ENCODE assay signal across 21 cellular contexts in genomic region chr16:15608398-15609285, GRCh38. TPM values are rescaled to one million over a fixed set of nuclear protein-coding genes. Genes with fewer than 3 reads are reported as not detected.
A peak's percentile ranks its signal among the peaks of the same experiment; 100 is the strongest.
DNase-seq lines count a peak whose midpoint lies in the region; ATAC-seq and TF ChIP-seq lines count a peak whose summit lies in the region.
"Had no signal": no experiment of that assay in that cellular context is flagged by ENCODE, and none has a peak within 500 bp of the region (broad histone marks: within the 10 kb centered on the region; RNA-seq: fewer than 3 reads in every experiment).

No MANE protein-coding gene starts in this region.

- peaks cover 0 to 27% of the 10 kb centered on the region in 2 experiments; a peak in 2 of 4 replicates for H3K79me1 ChIP-seq in IMR-90 (ENCODE audit: low read depth in 1 of 2, low read length in 2 of 2)

- no peak overlapping the region for H2BK20ac ChIP-seq in IMR-90 (ENCODE audit: low read depth, low read length)

- no peak overlapping the region for H2AK9ac ChIP-seq in IMR-90 (replicated peaks; ENCODE audit: low read depth, low read length, poor library complexity)

- POLR2A ChIA-PET in BJ (lab: Charles Lee), result no interaction called here
- POLR2A ChIA-PET in IMR-90 (lab: Charles Lee; ENCODE audit: unreplicated experiment), result no interaction called here

- 33% methylated on average over 1 of the region's 19 CpGs; no CpG with 5 or more reads in 1 of the 2 experiments for WGBS in IMR-90 (ENCODE audit: extremely low coverage in 2 of 2, insufficient read length in 1 of 2), 2 experiments
- 80 to 86% (median 82%) methylated on average over 19 of the region's 19 CpGs for WGBS in stomach, 5 donors

- H2BK5ac ChIP-seq in IMR-90 (ENCODE audit: low read depth, low read length, poor library complexity, severe bottlenecking), result peak overlapping the region; percentile 41

- no peak overlapping the region for H4K5ac ChIP-seq in IMR-90 (ENCODE audit: low read depth, low read length)

- H3K9me3 ChIP-seq in IMR-90 (ENCODE audit: control insufficient read depth, insufficient read depth, low read length), result no peaks in the 10 kb centered on the region
- no peaks in the 10 kb centered on the region for H3K9me3 ChIP-seq in stomach
- no peaks in the 10 kb centered on the region for H3K9me3 ChIP-seq in SJCRH30 (replicated peaks)
- H3K9me3 ChIP-seq: BLaER1 had no signal

- TF ChIP-seq EP300 in stomach (IDR thresholded peaks at IDR 0.05), result no peak

- H3K36me3 ChIP-seq in BJ (ENCODE audit: control insufficient read depth, insufficient read depth, low read length), result peaks cover 17% of the 10 kb centered on the region
- H3K36me3 ChIP-seq in IMR-90 (ENCODE audit: control insufficient read depth, insufficient read depth, low read length), result peaks cover 56% of the 10 kb centered on the region
- peaks cover 49 to 100% (median 99%) of the 10 kb centered on the region in 4 donors for H3K36me3 ChIP-seq in stomach
- peaks cover 72% of the 10 kb centered on the region for H3K36me3 ChIP-seq in SJCRH30

- H3K9me1 ChIP-seq in IMR-90 (ENCODE audit: insufficient read depth, low read length), result peaks cover 19% of the 10 kb centered on the region

- H3K4me3 Mint-ChIP-seq in endothelial cell (ENCODE audit: unreplicated experiment) (peak overlapping the region; percentile 3), nephron progenitor cell (no peak overlapping the region)
- H3K4me3 Mint-ChIP-seq: natural killer cell; T-helper 1 cell treated with Interleukin-12 subunit alpha and Interleukin-12 subunit beta and Interleukin-4 antibody, amounts not matched to agents 30 μg/mL and 1 μg/mL, for 36 hours had no signal

- H2BK120ac ChIP-seq in IMR-90 (ENCODE audit: low read depth, low read length), result no peak overlapping the region; the same call in 1 of the 2 replicates

- H2AFZ ChIP-seq in IMR-90 (replicated peaks; ENCODE audit: low read length, poor library complexity), result no peak overlapping the region

- peaks cover 4% of the 10 kb centered on the region; the same call in 1 of the 2 replicates for H4K20me1 ChIP-seq in IMR-90 (ENCODE audit: insufficient read depth, low read length)

- 0 out of 2 replicates have a peak, but pooled peaks have one; percentile 11 for TF ChIP-seq CTCF in BJ (IDR thresholded peaks at IDR 0.05; ENCODE audit: insufficient read depth, low read depth, low read length)
- TF ChIP-seq CTCF in IMR-90 (conservative IDR thresholded peaks at IDR 0.05; ENCODE audit: low read depth, low read length), result peak; percentile 26; the same call in 1 of the 2 replicates
- TF ChIP-seq CTCF in endothelial cell (IDR thresholded peaks at IDR 0.05; ENCODE audit: unreplicated experiment), result no peak
- no peak for TF ChIP-seq CTCF in nephron progenitor cell (IDR thresholded peaks at IDR 0.05)
- TF ChIP-seq CTCF in stomach (IDR thresholded peaks at IDR 0.05), result no peak

- H3K14ac ChIP-seq in IMR-90 (replicated peaks; ENCODE audit: low read depth, low read length), result no peak overlapping the region

- H4K8ac ChIP-seq in IMR-90 (ENCODE audit: low read depth in 2 of 2, low read length in 2 of 2), result no peak overlapping the region

- H3K27ac ChIP-seq in IMR-90 (ENCODE audit: insufficient read depth, low read length) (peak overlapping the region; percentile 39; the same call in 1 of the 2 replicates), stomach (no peak overlapping the region), SJCRH30 (no peak overlapping the region)
- H3K27ac ChIP-seq: BLaER1 had no signal

- intact Hi-C loops in IMR-90 (cut with micrococcal nuclease), result no loop called here
- intact Hi-C loops in stomach (cut with DNase I; ENCODE audit: low total_unique reads), result no loop called here

- no peak overlapping the region for H3K23ac ChIP-seq in IMR-90 (ENCODE audit: low read depth, low read length)

- CTCF ChIA-PET in BJ (lab: Yijun Ruan, JAX), result interaction anchor here (0.6 to 1.7 kb wide), 2 partner anchors 16 to 26 kb away, joined by 3 to 5 read pairs; no protein-coding TSS in a partner anchor
- CTCF ChIA-PET in IMR-90 (lab: Yijun Ruan, JAX), result interaction anchor here (0.5 to 1.1 kb wide), 2 partner anchors 34 to 87 kb away, joined by 3 read pairs; partner anchors contain the start of gene MARF1

- H3K9me3 Mint-ChIP-seq in endothelial cell (ENCODE audit: unreplicated experiment) (no peaks in the 10 kb centered on the region), nephron progenitor cell (no peaks in the 10 kb centered on the region)
- H3K9me3 Mint-ChIP-seq: activated T-helper 2 cell treated with anti-CD3 and anti-CD28 coated beads, Interferon-gamma antibody, Interleukin-2, Interleukin-4, amounts not matched to agents 10 μg/mL and 5 μg/mL and 100 μg/mL, durations not matched to agents 14 hours and 24 hours and 36 hours; natural killer cell; T-helper 1 cell treated with Interleukin-12 subunit alpha and Interleukin-12 subunit beta and Interleukin-4 antibody, amounts not matched to agents 30 μg/mL and 1 μg/mL, for 36 hours had no signal

- H3K27me3 ChIP-seq in BJ (ENCODE audit: control insufficient read depth, insufficient read depth, low read length) (no peaks in the 10 kb centered on the region), IMR-90 (ENCODE audit: control insufficient read depth, insufficient read depth, low read length) (no peaks in the 10 kb centered on the region), stomach (no peaks in the 10 kb centered on the region), SJCRH30 (no peaks in the 10 kb centered on the region)
- H3K27me3 ChIP-seq: BLaER1 had no signal

- peaks cover 10% of the 10 kb centered on the region for H3K4me1 ChIP-seq in IMR-90 (ENCODE audit: control insufficient read depth, insufficient read depth, low read length)
- H3K4me1 ChIP-seq in stomach, result peaks cover 0 to 5% (median 2%) of the 10 kb centered on the region in 4 donors
- H3K4me1 ChIP-seq in SJCRH30, result peaks cover 8% of the 10 kb centered on the region
- H3K4me1 ChIP-seq: BLaER1 had no signal

- H3K4me3 ChIP-seq in BJ (ENCODE audit: low read depth, low read length), result no peak overlapping the region
- no peak overlapping the region for H3K4me3 ChIP-seq in IMR-90 (ENCODE audit: insufficient read depth, low read depth, low read length)
- no peak overlapping the region for H3K4me3 ChIP-seq in stomach
- no peak overlapping the region for H3K4me3 ChIP-seq in SJCRH30
- H3K4me3 ChIP-seq: BLaER1, coronary artery, lung had no signal

- H3K4me1 Mint-ChIP-seq in endothelial cell (ENCODE audit: unreplicated experiment) (peaks cover 46% of the 10 kb centered on the region), nephron progenitor cell (peaks cover 26% of the 10 kb centered on the region)

- dilution Hi-C loops in IMR-90 (cut with HindIII; ENCODE audit: low sequenced_read_pairs, unreplicated experiment), result no loop called here

- in situ Hi-C loops in IMR-90 (cut with MboI; ENCODE audit: low sequenced_read_pairs), result no loop called here

- H3K56ac ChIP-seq in IMR-90 (ENCODE audit: extremely low read depth, insufficient read depth, low read length), result no peak overlapping the region

- H3K27ac Mint-ChIP-seq in endothelial cell (ENCODE audit: unreplicated experiment) (no peak overlapping the region), nephron progenitor cell (peak overlapping the region; percentile 26)
- H3K27ac Mint-ChIP-seq: activated T-helper 2 cell treated with anti-CD3 and anti-CD28 coated beads, Interferon-gamma antibody, Interleukin-2, Interleukin-4, amounts not matched to agents 10 μg/mL and 5 μg/mL and 100 μg/mL, durations not matched to agents 14 hours and 24 hours and 36 hours; T-helper 1 cell treated with Interleukin-12 subunit alpha and Interleukin-12 subunit beta and Interleukin-4 antibody, amounts not matched to agents 30 μg/mL and 1 μg/mL, for 36 hours had no signal

- H3K9ac ChIP-seq in IMR-90 (ENCODE audit: low read depth, low read length), result no peak overlapping the region
- H3K9ac ChIP-seq: BLaER1 had no signal

- BruUV-seq in IMR-90 (replicated peaks; lab: Mats Ljungman, UMichigan), result no TSS peak

- H3K4me2 ChIP-seq in IMR-90 (ENCODE audit: low read depth, low read length), result no peak overlapping the region
- H3K4me2 ChIP-seq: BLaER1 had no signal

- H3K36me3 Mint-ChIP-seq in endothelial cell (ENCODE audit: low read depth, unreplicated experiment) (peaks cover 50% of the 10 kb centered on the region), nephron progenitor cell (ENCODE audit: low read depth) (peaks cover 85% of the 10 kb centered on the region)

- no peak overlapping the region for H4K91ac ChIP-seq in IMR-90 (ENCODE audit: insufficient read depth, low read depth, low read length)

- peak; percentile 12; the same call in 1 of the 2 replicates for ATAC-seq in IMR-90 (ENCODE audit: low read depth)
- ATAC-seq: natural killer cell had no signal

- no peak overlapping the region for H2AK5ac ChIP-seq in IMR-90 (ENCODE audit: low read depth, low read length)

- TF ChIP-seq POLR2A in IMR-90 (IDR thresholded peaks at IDR 0.05; ENCODE audit: low read depth, low read length) (no peak), stomach (IDR thresholded peaks at IDR 0.05) (no peak)

- H3K18ac ChIP-seq in IMR-90 (ENCODE audit: low read depth, low read length), result no peak overlapping the region; the same call in 1 of the 2 replicates

- H3K4ac ChIP-seq in IMR-90 (ENCODE audit: low read depth, low read length), result 0 out of 2 replicates have a peak overlapping the region, but pooled peaks have one; percentile 16

- H3K27me3 Mint-ChIP-seq in endothelial cell (ENCODE audit: unreplicated experiment), result peaks cover 10% of the 10 kb centered on the region
- H3K27me3 Mint-ChIP-seq in nephron progenitor cell (ENCODE audit: low read depth, poor library complexity), result no peaks in the 10 kb centered on the region

- DNase-seq in BJ (ENCODE audit: low read depth) (no peak), IMR-90 (peak; percentile 60), endothelial cell (ENCODE audit: low spot score) (no peak), nephron progenitor cell (no peak), NCI-H2227 treated with DMSO at 0.1 percent for 48 hours (lab: John Stamatoyannopoulos, UW) (no peak), stomach (no peak), SJCRH30 (no peak)
- no peak for DNase-seq in stimulated activated CD8-positive, alpha-beta memory T cell treated with anti-CD3 and anti-CD28 coated beads, Interleukin-4, amount 100 ng/mL, for 48 hours
- DNase-seq: activated CD8-positive, alpha-beta memory T cell treated with anti-CD3 and anti-CD28 coated beads for 24 hours; KG1; natural killer cell; NCI-H1092; NCI-H2081 treated with DMSO at 0.1 percent for 48 hours; NCI-H524; SHP77 treated with DMSO at 0.1 percent for 48 hours; stimulated activated CD4-positive, alpha-beta T cell treated with anti-CD3 and anti-CD28 coated beads, Interleukin-12 subunit alpha, Interleukin-12 subunit beta, amount 100 ng/mL, for 4 hours had no signal

- H2BK15ac ChIP-seq in IMR-90 (ENCODE audit: low read depth, low read length), result peak overlapping the region; percentile 33; the same call in 1 of the 3 replicates

- TF ChIP-seq RAD21 in IMR-90 (IDR thresholded peaks at IDR 0.05; ENCODE audit: low read length), result no peak

RNA-seq across cellular contexts. Expression of gene MARF1, which starts 34.3 kb away (rescaled TPM):
- polyA plus RNA-seq in BJ (2011; rRNA removed) (22.5 and 25.2 TPM in 2 replicates), IMR-90 (2012; rRNA removed) (11.5 and 12.9 TPM in 2 replicates), stomach (10 to 100 TPM; 15.5 to 24.6 (median 16.1) TPM)
- 23.0 and 33.3 TPM in 2 replicates for polyA minus RNA-seq in BJ (2011; rRNA and poly(A)+ RNA removed)
- total RNA-seq in IMR-90 (2012; rRNA removed) (7.8 and 9.0 TPM in 2 replicates), endothelial cell (ENCODE audit: unreplicated experiment) (55.2 TPM), stomach (10 to 100 TPM; 36.9 to 65.3 (median 57.1) TPM)
- polyA plus RNA-seq in IMR-90 (2012; cell fraction: cytosol; rRNA removed), result 4.4 and 6.7 TPM in 2 replicates
- 13.5 and 38.8 TPM in 2 replicates for polyA plus RNA-seq in IMR-90 (2012; cell fraction: nucleus; rRNA removed; ENCODE audit: low replicate concordance)
- 21.5 and 25.2 TPM in 2 replicates for total RNA-seq in SJCRH30 (2014; rRNA removed; shearing (Covaris generic))

RNA-seq across cellular contexts. Expression of gene NDE1, which starts 41.4 kb away (rescaled TPM):
- polyA plus RNA-seq in BJ (2011; rRNA removed) (22.9 and 25.6 TPM in 2 replicates), IMR-90 (2012; rRNA removed) (17.3 and 22.7 TPM in 2 replicates), stomach (10 to 100 TPM in 1 of 3 donors, 1 to 10 TPM in 2; 6.7 to 13.9 (median 8.1) TPM)
- polyA minus RNA-seq in BJ (2011; rRNA and poly(A)+ RNA removed), result 19.9 and 25.3 TPM in 2 replicates
- total RNA-seq in IMR-90 (2012; rRNA removed) (29.2 and 34.4 TPM in 2 replicates), endothelial cell (ENCODE audit: unreplicated experiment) (24.1 TPM), stomach (100 to 1,000 TPM in 1 of 5 donors, 10 to 100 TPM in 4; 26.2 to 286 (median 28.6) TPM)
- polyA plus RNA-seq in IMR-90 (2012; cell fraction: cytosol; rRNA removed), result 14.0 and 28.0 TPM in 2 replicates
- polyA plus RNA-seq in IMR-90 (2012; cell fraction: nucleus; rRNA removed; ENCODE audit: low replicate concordance), result 8.8 and 21.5 TPM in 2 replicates
- 92.8 and 95.6 TPM in 2 replicates for total RNA-seq in SJCRH30 (2014; rRNA removed; shearing (Covaris generic))

Comparison
In these comparisons a context has a peak if more than half of its experiments do, and no peak if none do; other contexts are left out.
1. CTCF ChIP-seq: peak in BJ (single experiment) and IMR-90 (single experiment); none in endothelial cell (single experiment), nephron progenitor cell (single experiment) and stomach (0 of 7).